Comparison of ENCODE assay signal across 1 cellular context in genomic region chr18:54946149-54946581, GRCh38.
TF ChIP-seq lines count a peak whose summit lies in the region.

No MANE protein-coding gene starts in this region.

TF ChIP-seq in HepG2, 621 proteins besides CTCF, POLR2A, EP300 and RAD21 (continued from another document and continues in another):
- TF ChIP-seq STAG1 (CRISPR knock-in tag; IDR thresholded peaks at IDR 0.05) (peak; percentile 33; the same call in 1 of the 2 replicates), ZNF792 (CRISPR knock-in tag; IDR thresholded peaks at IDR 0.05) (peak; percentile 81), ZNF557 (CRISPR knock-in tag; IDR thresholded peaks at IDR 0.05) (no peak), ZNF496 (CRISPR knock-in tag; IDR thresholded peaks at IDR 0.05; ENCODE audit: insufficient replicate concordance) (no peak), ZBTB21 (CRISPR knock-in tag; IDR thresholded peaks at IDR 0.05) (peak; percentile 75), POGZ (CRISPR knock-in tag; IDR thresholded peaks at IDR 0.05) (peak; percentile 87), ZNF281 (CRISPR knock-in tag; IDR thresholded peaks at IDR 0.05; ENCODE audit: borderline replicate concordance) (peak; percentile 92), REPIN1 (CRISPR knock-in tag; IDR thresholded peaks at IDR 0.05; ENCODE audit: borderline replicate concordance, low read depth) (peak; percentile 63; the same call in 1 of the 2 replicates), ZSCAN9 (CRISPR knock-in tag; IDR thresholded peaks at IDR 0.05; ENCODE audit: borderline replicate concordance) (no peak), MNT (IDR thresholded peaks at IDR 0.05) (no peak), HOXD1 (CRISPR knock-in tag; IDR thresholded peaks at IDR 0.05) (peak; percentile 72), ZNF850 (CRISPR knock-in tag; conservative IDR thresholded peaks at IDR 0.05) (no peak), HMGXB3 (CRISPR knock-in tag; IDR thresholded peaks at IDR 0.05; ENCODE audit: borderline replicate concordance) (no peak; the same call in 1 of the 2 replicates), FOXA1 (IDR thresholded peaks at IDR 0.05) (no peak), FOXA1 (CRISPR knock-in tag; IDR thresholded peaks at IDR 0.05) (peak; percentile 60), PRDM10 (CRISPR knock-in tag; IDR thresholded peaks at IDR 0.05; ENCODE audit: low read depth) (peak; percentile 52; the same call in 1 of the 2 replicates), ZBTB20 (CRISPR knock-in tag; IDR thresholded peaks at IDR 0.05; ENCODE audit: borderline replicate concordance, low read depth) (peak; percentile 93), ZNF510 (CRISPR knock-in tag; IDR thresholded peaks at IDR 0.05; ENCODE audit: low read depth) (no peak), ZNF713 (CRISPR knock-in tag; IDR thresholded peaks at IDR 0.05) (no peak), ZNF552 (CRISPR knock-in tag; IDR thresholded peaks at IDR 0.05; ENCODE audit: borderline replicate concordance) (no peak), ZNF432 (CRISPR knock-in tag; IDR thresholded peaks at IDR 0.05; ENCODE audit: borderline replicate concordance) (no peak), ZC3H13 (CRISPR knock-in tag; IDR thresholded peaks at IDR 0.05) (no peak), THAP7 (CRISPR knock-in tag; IDR thresholded peaks at IDR 0.05) (no peak), E2F2 (CRISPR knock-in tag; IDR thresholded peaks at IDR 0.05; ENCODE audit: borderline replicate concordance) (no peak), NFRKB (IDR thresholded peaks at IDR 0.05) (no peak), SRY (CRISPR knock-in tag; IDR thresholded peaks at IDR 0.05) (no peak), CAMTA2 (CRISPR knock-in tag; IDR thresholded peaks at IDR 0.05; ENCODE audit: borderline replicate concordance) (no peak), ZNF720 (CRISPR knock-in tag; IDR thresholded peaks at IDR 0.05) (no peak), ZHX1 (CRISPR knock-in tag; IDR thresholded peaks at IDR 0.05; ENCODE audit: low read depth) (no peak), NKX3-1 (CRISPR knock-in tag; IDR thresholded peaks at IDR 0.05) (0 out of 2 replicates have a peak, but pooled peaks have one; percentile 49), GPBP1L1 (CRISPR knock-in tag; IDR thresholded peaks at IDR 0.05) (no peak), KDM2A (CRISPR knock-in tag; IDR thresholded peaks at IDR 0.05; ENCODE audit: borderline replicate concordance, low read depth) (0 out of 2 replicates have a peak, but pooled peaks have one; percentile 41), ZNF652 (CRISPR knock-in tag; IDR thresholded peaks at IDR 0.05; ENCODE audit: borderline replicate concordance, low read depth) (peak; percentile 54; the same call in 1 of the 2 replicates), ZNF567 (CRISPR knock-in tag; IDR thresholded peaks at IDR 0.05; ENCODE audit: borderline replicate concordance) (no peak), SUZ12 (IDR thresholded peaks at IDR 0.05; ENCODE audit: low read depth, low read length) (no peak), ZNF354B (CRISPR knock-in tag; IDR thresholded peaks at IDR 0.05) (no peak), ZNF512 (CRISPR knock-in tag; IDR thresholded peaks at IDR 0.05) (no peak)
